ENCODE assay signal across 30 cellular contexts in genomic region chr10:129550658-129551057, GRCh38.
"Had no signal": no experiment of that assay in that cellular context is flagged by ENCODE, and none has a peak within 500 bp of the region (broad histone marks: within the 10 kb centered on the region; RNA-seq: fewer than 3 reads in every experiment).

No MANE protein-coding gene starts in this region.

- DNase-seq: activated CD4-positive, alpha-beta memory T cell treated with anti-CD3 and anti-CD28 coated beads, Interleukin-2, amount 10 ng/mL, durations not matched to agents 7 days and 5 days; activated CD4-positive, alpha-beta T cell treated with anti-CD3 and anti-CD28 coated beads for 1 hour; activated CD4-positive, alpha-beta T cell treated with anti-CD3 and anti-CD28 coated beads for 4 hours; activated CD4-positive, alpha-beta T cell treated with anti-CD3 and anti-CD28 coated beads, Interleukin-2, amount 10 ng/mL, durations not matched to agents 7 days and 5 days; activated CD4-positive, alpha-beta T cell treated with anti-CD3 and anti-CD28 coated beads, Interleukin-2, amount 50 U/mL, for 4 hours; activated CD4-positive, CD25-positive, alpha-beta regulatory T cell; activated CD8-positive, alpha-beta memory T cell treated with anti-CD3 and anti-CD28 coated beads, Interleukin-2, amount 50 U/mL, for 48 hours; activated gamma-delta T cell; activated naive CD4-positive, alpha-beta T cell; activated naive CD4-positive, alpha-beta T cell treated with anti-CD3 and anti-CD28 coated beads, Interleukin-2, amount 50 U/mL, for 16 hours; activated naive CD8-positive, alpha-beta T cell treated with anti-CD3 and anti-CD28 coated beads for 36 hours; activated naive CD8-positive, alpha-beta T cell treated with anti-CD3 and anti-CD28 coated beads, Interleukin-2, amount 50 U/mL, for 24 hours; activated T-cell treated with anti-CD3 and anti-CD28 coated beads for 4 hours; activated T-cell treated with anti-CD3 and anti-CD28 coated beads, Interleukin-2, amount 50 U/mL, for 24 hours; activated T-cell treated with anti-CD3 and anti-CD28 coated beads, Interleukin-2, amount 50 U/mL, for 72 hours; adrenal gland; amygdala; aorta; body of pancreas; cortex of kidney; dermis blood vessel endothelial cell; effector CD4-positive, alpha-beta T cell; effector memory CD8-positive, alpha-beta T cell; erythroblast; foreskin keratinocyte; gastrocnemius medialis; glutamatergic neuron; T-helper 2 cell had no signal

- H3K4me3 Mint-ChIP-seq: activated CD4-positive, alpha-beta memory T cell treated with anti-CD3 and anti-CD28 coated beads, Interleukin-2, amount 10 ng/mL, durations not matched to agents 7 days and 5 days; activated CD4-positive, alpha-beta T cell treated with anti-CD3 and anti-CD28 coated beads, Interleukin-2, amount 10 ng/mL, durations not matched to agents 7 days and 5 days; activated naive CD8-positive, alpha-beta T cell treated with anti-CD3 and anti-CD28 coated beads for 36 hours; activated naive CD8-positive, alpha-beta T cell treated with anti-CD3 and anti-CD28 coated beads, Interleukin-2, amount 50 U/mL, for 24 hours; activated T-cell treated with anti-CD3 and anti-CD28 coated beads, Interleukin-2, amount 50 U/mL, for 24 hours; activated T-cell treated with anti-CD3 and anti-CD28 coated beads, Interleukin-2, amount 50 U/mL, for 72 hours; effector memory CD8-positive, alpha-beta T cell had no signal

- H3K27me3 ChIP-seq: adrenal gland, body of pancreas, esophagus muscularis mucosa, foreskin keratinocyte, gastrocnemius medialis had no signal

- H3K4me3 ChIP-seq: adrenal gland, body of pancreas, esophagus muscularis mucosa, gastrocnemius medialis had no signal

- ATAC-seq: activated naive CD8-positive, alpha-beta T cell treated with anti-CD3 and anti-CD28 coated beads, Interleukin-2, amount 50 U/mL, for 24 hours; activated T-cell treated with anti-CD3 and anti-CD28 coated beads, Interleukin-2, amount 50 U/mL, for 72 hours; body of pancreas; effector memory CD8-positive, alpha-beta T cell; foreskin keratinocyte; gastrocnemius medialis had no signal

- H3K27ac Mint-ChIP-seq: activated CD4-positive, alpha-beta memory T cell treated with anti-CD3 and anti-CD28 coated beads, Interleukin-2, amount 10 ng/mL, durations not matched to agents 7 days and 5 days; activated CD4-positive, alpha-beta T cell treated with anti-CD3 and anti-CD28 coated beads, Interleukin-2, amount 10 ng/mL, durations not matched to agents 7 days and 5 days; activated naive CD8-positive, alpha-beta T cell treated with anti-CD3 and anti-CD28 coated beads for 36 hours; activated naive CD8-positive, alpha-beta T cell treated with anti-CD3 and anti-CD28 coated beads, Interleukin-2, amount 50 U/mL, for 24 hours; activated T-cell treated with anti-CD3 and anti-CD28 coated beads, Interleukin-2, amount 50 U/mL, for 24 hours; activated T-cell treated with anti-CD3 and anti-CD28 coated beads, Interleukin-2, amount 50 U/mL, for 72 hours; effector memory CD8-positive, alpha-beta T cell had no signal

- FAIRE-seq: colon had no signal

- H3K36me3 ChIP-seq: adrenal gland, gastrocnemius medialis had no signal

- H3K4me1 ChIP-seq: adrenal gland, body of pancreas, foreskin keratinocyte, gastrocnemius medialis had no signal

- H3K27ac ChIP-seq: adrenal gland, body of pancreas, esophagus muscularis mucosa, foreskin keratinocyte, gastrocnemius medialis had no signal

- H3K27me3 Mint-ChIP-seq: activated CD4-positive, alpha-beta memory T cell treated with anti-CD3 and anti-CD28 coated beads, Interleukin-2, amount 10 ng/mL, durations not matched to agents 7 days and 5 days; activated CD4-positive, alpha-beta T cell treated with anti-CD3 and anti-CD28 coated beads, Interleukin-2, amount 10 ng/mL, durations not matched to agents 7 days and 5 days; activated naive CD8-positive, alpha-beta T cell treated with anti-CD3 and anti-CD28 coated beads for 36 hours; activated naive CD8-positive, alpha-beta T cell treated with anti-CD3 and anti-CD28 coated beads, Interleukin-2, amount 50 U/mL, for 24 hours; activated T-cell treated with anti-CD3 and anti-CD28 coated beads, Interleukin-2, amount 50 U/mL, for 24 hours; effector memory CD8-positive, alpha-beta T cell had no signal

- H3K9me3 Mint-ChIP-seq: activated CD4-positive, alpha-beta memory T cell treated with anti-CD3 and anti-CD28 coated beads, Interleukin-2, amount 10 ng/mL, durations not matched to agents 7 days and 5 days; activated naive CD8-positive, alpha-beta T cell treated with anti-CD3 and anti-CD28 coated beads for 36 hours; activated naive CD8-positive, alpha-beta T cell treated with anti-CD3 and anti-CD28 coated beads, Interleukin-2, amount 50 U/mL, for 24 hours; activated T-cell treated with anti-CD3 and anti-CD28 coated beads, Interleukin-2, amount 50 U/mL, for 72 hours; effector memory CD8-positive, alpha-beta T cell had no signal

- H3K4me1 Mint-ChIP-seq: activated CD4-positive, alpha-beta memory T cell treated with anti-CD3 and anti-CD28 coated beads, Interleukin-2, amount 10 ng/mL, durations not matched to agents 7 days and 5 days; activated CD4-positive, alpha-beta T cell treated with anti-CD3 and anti-CD28 coated beads, Interleukin-2, amount 10 ng/mL, durations not matched to agents 7 days and 5 days; activated naive CD8-positive, alpha-beta T cell treated with anti-CD3 and anti-CD28 coated beads for 36 hours; activated naive CD8-positive, alpha-beta T cell treated with anti-CD3 and anti-CD28 coated beads, Interleukin-2, amount 50 U/mL, for 24 hours had no signal

- H3K9me3 ChIP-seq: adrenal gland, body of pancreas, esophagus muscularis mucosa, gastrocnemius medialis had no signal
